ENCODE assay signal across 15 cellular contexts in the genomic region with DNA sequence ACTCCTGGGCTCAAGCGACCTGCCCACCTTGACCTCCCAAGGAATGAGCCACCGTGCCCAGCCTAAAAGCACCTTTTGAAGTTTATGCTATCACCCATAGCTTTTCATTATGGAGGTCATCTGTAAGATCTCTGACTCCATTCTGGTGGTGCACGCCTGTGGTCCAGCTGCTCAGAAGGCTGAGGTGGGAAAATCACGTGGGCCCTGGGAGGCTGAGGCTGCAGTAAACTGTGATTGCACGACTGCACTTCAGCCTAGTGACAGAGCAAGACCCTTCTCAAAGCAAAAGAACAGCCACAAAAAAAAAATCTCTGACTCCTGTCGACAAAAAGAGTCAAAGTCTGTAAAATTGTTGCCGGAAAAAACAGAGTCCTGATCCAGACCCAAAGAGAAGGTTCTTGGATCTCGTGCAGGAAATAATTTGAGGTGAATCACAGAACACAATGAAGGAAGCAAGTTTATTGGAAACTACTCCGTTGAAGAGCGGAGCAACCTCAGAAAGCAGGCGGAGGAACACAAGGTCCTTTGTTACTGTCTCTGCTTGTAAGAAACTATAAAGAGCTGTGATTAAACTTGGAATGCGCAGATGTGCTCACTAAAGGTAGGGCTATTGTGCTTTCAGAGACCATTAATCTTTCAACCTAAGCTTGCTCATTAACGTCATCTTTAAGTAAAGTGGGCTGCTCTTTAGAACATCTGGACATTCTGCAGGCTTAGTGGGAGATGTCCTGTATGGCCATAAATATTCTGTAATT. TPM values are rescaled to one million over a fixed set of nuclear protein-coding genes. Genes with fewer than 3 reads are reported as not detected.
A peak's percentile ranks its signal among the peaks of the same experiment; 100 is the strongest.
DNase-seq lines count a peak whose midpoint lies in the region; ATAC-seq and TF ChIP-seq lines count a peak whose summit lies in the region.
"Had no signal": no experiment of that assay in that cellular context is flagged by ENCODE, and none has a peak within 500 bp of the region (broad histone marks: within the 10 kb centered on the region; RNA-seq: fewer than 3 reads in every experiment).

No MANE protein-coding gene starts in this region.

- H3K4me3 ChIP-seq in subcutaneous abdominal adipose tissue (ENCODE audit: low read depth in 1 of 5, low read length in 5 of 5) (no peak overlapping the region), esophagus muscularis mucosa (no peak overlapping the region)
- H3K4me3 ChIP-seq: Peyer's patch, upper lobe of left lung had no signal

- no peaks in the 10 kb centered on the region for H3K27me3 Mint-ChIP-seq in activated CD8-positive, alpha-beta memory T cell treated with anti-CD3 and anti-CD28 coated beads, Interleukin-2, amount 10 ng/mL, durations not matched to agents 7 days and 5 days
- H3K27me3 Mint-ChIP-seq: activated CD4-positive, alpha-beta memory T cell treated with anti-CD3 and anti-CD28 coated beads for 36 hours had no signal

- intact Hi-C loops in esophagus muscularis mucosa (cut with DNase I) = no loop called here

- TF ChIP-seq POLR2A in esophagus muscularis mucosa (IDR thresholded peaks at IDR 0.05; ENCODE audit: low read depth) = no peak

- no peak overlapping the region for H3K9ac ChIP-seq in subcutaneous abdominal adipose tissue (ENCODE audit: low read length in 5 of 5)

- H3K9me3 ChIP-seq in subcutaneous abdominal adipose tissue (ENCODE audit: control insufficient read depth in 5 of 5, low read length in 5 of 5) (no peaks in the 10 kb centered on the region), esophagus muscularis mucosa (no peaks in the 10 kb centered on the region)
- H3K9me3 ChIP-seq: Peyer's patch, upper lobe of left lung had no signal

- no peak for DNase-seq in activated CD8-positive, alpha-beta memory T cell treated with anti-CD3 and anti-CD28 coated beads, Interleukin-2, amount 10 ng/mL, durations not matched to agents 7 days and 5 days
- no peak for DNase-seq in activated CD8-positive, alpha-beta memory T cell treated with anti-CD3 and anti-CD28 coated beads, Interleukin-2, amount 50 U/mL, for 48 hours
- no peak for DNase-seq in RWPE1 (ENCODE audit: low spot score)
- DNase-seq in islet precursor cell = peak; percentile 81
- no peak for DNase-seq in esophagus muscularis mucosa (ENCODE audit: extremely low spot score)
- DNase-seq: activated CD4-positive, alpha-beta memory T cell treated with anti-CD3 and anti-CD28 coated beads for 36 hours; DMS53; NCI-H226; small intestine; T-helper 9 cell had no signal

- TF ChIP-seq EP300 in esophagus muscularis mucosa (IDR thresholded peaks at IDR 0.05) = no peak

- H3K9me3 Mint-ChIP-seq in activated CD8-positive, alpha-beta memory T cell treated with anti-CD3 and anti-CD28 coated beads, Interleukin-2, amount 10 ng/mL, durations not matched to agents 7 days and 5 days (ENCODE audit: low read depth) = no peaks in the 10 kb centered on the region
- H3K9me3 Mint-ChIP-seq: activated CD4-positive, alpha-beta memory T cell treated with anti-CD3 and anti-CD28 coated beads for 36 hours had no signal

- peaks cover 18% of the 10 kb centered on the region for H3K36me3 Mint-ChIP-seq in activated CD8-positive, alpha-beta memory T cell treated with anti-CD3 and anti-CD28 coated beads, Interleukin-2, amount 10 ng/mL, durations not matched to agents 7 days and 5 days

- POLR2A ChIA-PET in RWPE1 (lab: Yijun Ruan, JAX; ENCODE audit: low non-redundant PET) = interaction anchor here (0.9 kb wide), 1 partner anchor 22 kb away, joined by 3 read pairs; no protein-coding TSS in a partner anchor

- WGBS in esophagus muscularis mucosa = 62% methylated on average over 13 of the region's 13 CpGs

- H3K4me3 Mint-ChIP-seq in activated CD8-positive, alpha-beta memory T cell treated with anti-CD3 and anti-CD28 coated beads, Interleukin-2, amount 10 ng/mL, durations not matched to agents 7 days and 5 days = peak overlapping the region; percentile 28

- H3K27ac Mint-ChIP-seq in activated CD8-positive, alpha-beta memory T cell treated with anti-CD3 and anti-CD28 coated beads, Interleukin-2, amount 10 ng/mL, durations not matched to agents 7 days and 5 days = peak overlapping the region; percentile 47

- TF ChIP-seq CTCF in RWPE1 (conservative IDR thresholded peaks at IDR 0.05; ENCODE audit: low read depth) (no peak), esophagus muscularis mucosa (IDR thresholded peaks at IDR 0.05) (no peak)

- H3K4me1 ChIP-seq in subcutaneous abdominal adipose tissue (ENCODE audit: control insufficient read depth in 5 of 5, insufficient read depth in 5 of 5, low read length in 5 of 5) = peaks cover 0 to 20% (median 14%) of the 10 kb centered on the region in 5 donors
- peaks cover 13 to 31% (median 22%) of the 10 kb centered on the region in 4 donors for H3K4me1 ChIP-seq in esophagus muscularis mucosa

- H3K4me1 Mint-ChIP-seq in activated CD8-positive, alpha-beta memory T cell treated with anti-CD3 and anti-CD28 coated beads, Interleukin-2, amount 10 ng/mL, durations not matched to agents 7 days and 5 days = peaks cover 27% of the 10 kb centered on the region

- H3K27ac ChIP-seq in RWPE1 (peak overlapping the region; percentile 87), subcutaneous abdominal adipose tissue (ENCODE audit: low read depth, low read length) (peak overlapping the region; percentile 41), esophagus muscularis mucosa (replicated peaks in 1 of 4) (no peak overlapping the region)
- H3K27ac ChIP-seq: Peyer's patch, upper lobe of left lung had no signal

- CTCF ChIA-PET in activated CD8-positive, alpha-beta memory T cell treated with anti-CD3 and anti-CD28 coated beads, Interleukin-2, amount 10 ng/mL, durations not matched to agents 7 days and 5 days (lab: Charles Lee) = interaction anchor here (0.8 to 3.0 kb wide), 5 partner anchors 8 to 70 kb away, joined by 3 to 11 read pairs (median 5); a partner anchor contains a TSS
- CTCF ChIA-PET in RWPE1 (lab: Yijun Ruan, JAX) = interaction anchor here (0.6 to 1.2 kb wide), 3 partner anchors 15 to 608 kb away, joined by 3 to 8 read pairs (median 3); no protein-coding TSS in a partner anchor

- H3K27me3 ChIP-seq in subcutaneous abdominal adipose tissue (ENCODE audit: control insufficient read depth in 5 of 5, insufficient read depth in 4 of 5, low read length in 5 of 5) (no peaks in the 10 kb centered on the region), esophagus muscularis mucosa (no peaks in the 10 kb centered on the region)
- H3K27me3 ChIP-seq: Peyer's patch, upper lobe of left lung had no signal

- no peak for ATAC-seq in activated CD8-positive, alpha-beta memory T cell treated with anti-CD3 and anti-CD28 coated beads, Interleukin-2, amount 10 ng/mL, durations not matched to agents 7 days and 5 days
- ATAC-seq in GM21786 (IDR thresholded peaks at IDR 0.05; ENCODE audit: unreplicated experiment) = no peak
- no peak for ATAC-seq in GM21529 (IDR thresholded peaks at IDR 0.05; ENCODE audit: unreplicated experiment)

- H3K36me3 ChIP-seq in subcutaneous abdominal adipose tissue (ENCODE audit: control insufficient read depth in 5 of 5, insufficient read depth in 5 of 5, low read length in 5 of 5) = peaks cover 3 to 14% (median 4%) of the 10 kb centered on the region in 5 donors
- H3K36me3 ChIP-seq in esophagus muscularis mucosa = peaks cover 0 to 17% (median 2%) of the 10 kb centered on the region in 4 donors
- H3K36me3 ChIP-seq: upper lobe of left lung had no signal

RNA-seq across cellular contexts. Expression of a gene that starts 2.0 kb away (rescaled TPM):
- 10 to 100 TPM; 30.7 to 32.7 TPM for total RNA-seq in activated CD8-positive, alpha-beta memory T cell treated with anti-CD3 and anti-CD28 coated beads, Interleukin-2, amount 10 ng/mL, durations not matched to agents 7 days and 5 days
- 1 to 10 TPM; 7.1 to 8.7 (median 7.3) TPM for total RNA-seq in esophagus muscularis mucosa

RNA-seq across cellular contexts. Expression of a gene that starts 22.6 kb away (rescaled TPM):
- total RNA-seq in activated CD8-positive, alpha-beta memory T cell treated with anti-CD3 and anti-CD28 coated beads, Interleukin-2, amount 10 ng/mL, durations not matched to agents 7 days and 5 days = 10 to 100 TPM; 48.3 to 53.2 TPM
- total RNA-seq in esophagus muscularis mucosa = 100 to 1,000 TPM in 2 of 4 donors, 10 to 100 TPM in 2; 40.7 to 126 (median 83.6) TPM

RNA-seq across cellular contexts. Expression of a gene that starts 55.5 kb away (rescaled TPM):
- total RNA-seq in activated CD8-positive, alpha-beta memory T cell treated with anti-CD3 and anti-CD28 coated beads, Interleukin-2, amount 10 ng/mL, durations not matched to agents 7 days and 5 days = 10 to 100 TPM; 43.5 to 49.7 TPM
- total RNA-seq in esophagus muscularis mucosa = 10 to 100 TPM; 51.0 to 94.3 (median 70.0) TPM

Comparison
In these comparisons a context has a peak if more than half of its experiments do, and no peak if none do; other contexts are left out.
1. H3K27ac ChIP-seq: peak in RWPE1 (single experiment) and subcutaneous abdominal adipose tissue (single experiment); none in esophagus muscularis mucosa (0 of 4).